Comparison of ENCODE assay signal across 26 cellular contexts in the genomic region with DNA sequence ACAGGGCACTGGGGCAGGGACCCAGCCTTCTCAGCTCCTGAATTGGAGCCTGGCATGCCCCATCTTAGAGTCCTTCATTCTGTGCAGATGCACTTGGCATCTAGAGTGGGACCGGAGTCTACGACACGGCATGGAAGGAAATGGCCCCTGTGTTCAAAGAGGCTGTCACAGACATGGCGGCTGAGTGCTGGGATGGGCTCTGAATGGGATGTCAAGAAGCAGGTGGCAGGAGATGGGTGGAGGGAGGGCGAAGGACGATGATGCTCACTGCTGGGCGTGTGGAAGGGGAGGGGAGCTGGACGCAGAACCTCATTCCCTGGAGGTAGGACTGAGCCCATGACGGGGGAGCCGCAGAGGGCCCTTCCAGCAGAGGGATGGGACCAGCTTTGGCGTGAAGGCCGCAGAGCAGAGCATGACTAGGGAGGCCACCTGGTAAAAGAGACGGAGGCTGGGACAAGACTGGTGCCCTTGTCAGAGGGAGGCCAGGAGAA. TPM values are rescaled to one million over a fixed set of nuclear protein-coding genes. Genes with fewer than 3 reads are reported as not detected.
A peak's percentile ranks its signal among the peaks of the same experiment; 100 is the strongest.
DNase-seq lines count a peak whose midpoint lies in the region; ATAC-seq, FAIRE-seq and TF ChIP-seq lines count a peak whose summit lies in the region.
"Had no signal": no experiment of that assay in that cellular context is flagged by ENCODE, and none has a peak within 500 bp of the region (broad histone marks: within the 10 kb centered on the region; RNA-seq: fewer than 3 reads in every experiment).

No MANE protein-coding gene starts in this region.

- POLR2A ChIA-PET in HepG2 (lab: Yijun Ruan, JAX), result interaction anchor here (0.5 kb wide), 1 partner anchor 511 kb away, joined by 3 read pairs; no protein-coding TSS in a partner anchor

- ATAC-seq in Right ventricle myocardium inferior, result no peak
- ATAC-seq in Right ventricle myocardium superior (ENCODE audit: poor library complexity), result no peak
- no peak for ATAC-seq in HepG2
- no peak for ATAC-seq in HG03460 (IDR thresholded peaks at IDR 0.05; ENCODE audit: unreplicated experiment)
- ATAC-seq in GM19351 (IDR thresholded peaks at IDR 0.05; ENCODE audit: unreplicated experiment), result no peak
- ATAC-seq: GM12878 had no signal

- 40% methylated on average over 13 of the region's 13 CpGs for WGBS in HepG2 (ENCODE audit: low lambda C conversion rate)
- 85 to 91% (median 86%) methylated on average over 13 of the region's 13 CpGs for WGBS in spleen, 5 donors

- H2AFZ ChIP-seq in HepG2 (ENCODE audit: low read length), result no peak overlapping the region
- H2AFZ ChIP-seq: PC-9 had no signal

- in situ Hi-C loops in HepG2 (cut with HindIII; ENCODE audit: extremely low pct_ligation_motif_present, low pct_unique_long_range_greater_than_20kb), result no loop called here

- no peaks in the 10 kb centered on the region for H4K20me1 ChIP-seq in HepG2 (ENCODE audit: insufficient read depth, low read length)
- H4K20me1 ChIP-seq: BLaER1 had no signal

- TF ChIP-seq CTCF in Peyer's patch (IDR thresholded peaks at IDR 0.05), result no peak
- TF ChIP-seq CTCF in HepG2 (CRISPR knock-in tag; IDR thresholded peaks at IDR 0.05), result no peak
- no peak for TF ChIP-seq CTCF in spleen (IDR thresholded peaks at IDR 0.05 in 8 of 11, conservative IDR thresholded peaks at IDR 0.05 in 3 of 11)

- H3K36me3 ChIP-seq in Peyer's patch, result no peaks in the 10 kb centered on the region
- no peaks in the 10 kb centered on the region for H3K36me3 ChIP-seq in HepG2 (replicated peaks in 1 of 2; ENCODE audit: control insufficient read depth in 1 of 2, insufficient read depth in 2 of 2, low read length in 2 of 2)
- H3K36me3 ChIP-seq in spleen, result no peaks in the 10 kb centered on the region
- H3K36me3 ChIP-seq: BLaER1 had no signal

- CTCF ChIA-PET in HepG2 (lab: Yijun Ruan, JAX; ENCODE audit: low intra/inter-chr PET ratio, low total read pairs), result interaction anchor here (1.8 kb wide), 1 partner anchor 537 kb away, joined by 7 read pairs; no protein-coding TSS in a partner anchor

- H3K4me1 ChIP-seq in Peyer's patch, result no peaks in the 10 kb centered on the region
- H3K4me1 ChIP-seq in HepG2 (ENCODE audit: insufficient read depth, low read length), result peaks cover 7% of the 10 kb centered on the region
- peaks cover 0 to 13% (median 2%) of the 10 kb centered on the region in 6 donors for H3K4me1 ChIP-seq in spleen

- TF ChIP-seq RAD21 in HepG2 (CRISPR knock-in tag; IDR thresholded peaks at IDR 0.05), result no peak

- H3K4me3 ChIP-seq in Peyer's patch (no peak overlapping the region), HepG2 (replicated peaks in 1 of 3; ENCODE audit: insufficient read depth in 1 of 3, low read depth in 2 of 3, low read length in 3 of 3) (no peak overlapping the region), spleen (no peak overlapping the region)
- H3K4me3 ChIP-seq: BLaER1, GM12878, PC-9, SK-N-MC had no signal

- no peak for TF ChIP-seq EP300 in HepG2 (IDR thresholded peaks at IDR 0.05; ENCODE audit: low read depth in 2 of 2, low read length in 2 of 2)
- TF ChIP-seq EP300 in HepG2 (CRISPR knock-in tag; IDR thresholded peaks at IDR 0.05; ENCODE audit: borderline replicate concordance), result no peak

- H3K9me3 ChIP-seq in Peyer's patch (no peaks in the 10 kb centered on the region), HepG2 (ENCODE audit: low read length) (no peaks in the 10 kb centered on the region), spleen (no peaks in the 10 kb centered on the region)
- H3K9me3 ChIP-seq: BLaER1 had no signal

- intact Hi-C loops in Right ventricle myocardium inferior (cut with DNase I) (loop anchor here (5.0 to 10.0 kb wide), 2 partner anchors 112 to 510 kb away; partner anchors contain the start of gene NPPC), Right ventricle myocardium superior (cut with DNase I) (loop anchor here (2.0 kb wide), 1 partner anchor 530 kb away; no protein-coding TSS in a partner anchor), HepG2 (cut with micrococcal nuclease; ENCODE audit: unreplicated experiment) (no loop called here), spleen (cut with DNase I; ENCODE audit: low total_unique reads) (loop anchor here (5.0 kb wide), 1 partner anchor 530 kb away; no protein-coding TSS in a partner anchor)

- no peak for FAIRE-seq in HepG2 (lab: Jason Lieb, UNC)
- FAIRE-seq: A204.1, G401.6, GM12878, GM19239, H54 had no signal

- no peak overlapping the region for H3K9ac ChIP-seq in HepG2 (ENCODE audit: insufficient read depth, low read depth, low read length)
- H3K9ac ChIP-seq: BLaER1, KMS-11 had no signal

- H3K27me3 ChIP-seq in Peyer's patch (no peaks in the 10 kb centered on the region), HepG2 (ENCODE audit: control insufficient read depth in 1 of 2, insufficient read depth in 2 of 2, low read length in 2 of 2) (peaks cover 25 to 51% of the 10 kb centered on the region in 2 experiments), spleen (replicated peaks in 1 of 7) (peaks cover 0 to 19% (median 0%) of the 10 kb centered on the region in 7 donors)
- H3K27me3 ChIP-seq: BLaER1 had no signal

- H3K27ac ChIP-seq in Peyer's patch (no peak overlapping the region), HepG2 (ENCODE audit: extremely low read length, insufficient read depth, low read length) (no peak overlapping the region), spleen (no peak overlapping the region)
- H3K27ac ChIP-seq: BLaER1, KMS-11, RWPE1, SK-N-MC had no signal

- no TSS peak for BruUV-seq in HepG2 (replicated peaks; lab: Mats Ljungman, UMichigan)

- H3K4me2 ChIP-seq in HepG2 (ENCODE audit: low read depth, low read length), result no peak overlapping the region
- H3K4me2 ChIP-seq: BLaER1, KMS-11, PC-9 had no signal

- TF ChIP-seq POLR2A in Peyer's patch (IDR thresholded peaks at IDR 0.05), result no peak
- TF ChIP-seq POLR2A in HepG2 (IDR thresholded peaks at IDR 0.05; ENCODE audit: insufficient read depth in 1 of 2, low read depth in 2 of 2, low read length in 2 of 2), result no peak
- TF ChIP-seq POLR2A in spleen (IDR thresholded peaks at IDR 0.05), result no peak

- no peaks in the 10 kb centered on the region for H3K79me2 ChIP-seq in HepG2 (ENCODE audit: insufficient read depth, low read length)

- DNase-seq in Right ventricle myocardium inferior (ENCODE audit: missing footprints) (peak; percentile 53), Right ventricle myocardium superior (no peak), Peyer's patch (peak in 2 of 3 donors; percentile 35 to 41), HepG2 (ENCODE audit: low spot score) (no peak), spleen (peak; percentile 49), HuH-7.5 (ENCODE audit: low spot score) (no peak)
- DNase-seq: CD4-positive, alpha-beta T cell; MM.1S; NCI-H2029; NCI-H446; NCI-H526 treated with DMSO at 0.1 percent for 48 hours; PC-9; SIG-M5 had no signal

RNA-seq across cellular contexts. Expression of gene ALPI, which starts 18.8 kb away (rescaled TPM):
- not detected for total RNA-seq in Right ventricle myocardium inferior
- not detected for total RNA-seq in Right ventricle myocardium superior
- total RNA-seq in Peyer's patch, result 100 to 1,000 TPM in 3 of 4 donors, 10 to 100 TPM in 1; 22.3 to 473 (median 350) TPM
- total RNA-seq in HepG2 (2016; rRNA removed; fragmentation: Illumina TruSeq; extraction: Trizol), result not detected in 2 replicates
- total RNA-seq in HepG2 (2016; cell fraction: cytosol; rRNA removed; fragmentation: Illumina TruSeq; extraction: Trizol; ENCODE audit: low read depth), result not detected in 2 replicates
- not detected in 2 replicates for total RNA-seq in HepG2 (2016; cell fraction: insoluble cytoplasmic fraction; rRNA removed; fragmentation: Illumina TruSeq; extraction: Trizol)
- total RNA-seq in HepG2 (2016; cell fraction: membrane; rRNA removed; fragmentation: Illumina TruSeq; extraction: Trizol), result not detected in 2 replicates
- total RNA-seq in HepG2 (2016; cell fraction: nucleus; rRNA removed; fragmentation: Illumina TruSeq; extraction: Trizol), result not detected in 2 replicates
- 0.03 TPM in 1 of 2 replicates, not detected in the other for polyA plus RNA-seq in HepG2 (2011; rRNA removed)
- 0.03 and 0.05 TPM in 2 replicates for polyA plus RNA-seq in HepG2 (2011; cell fraction: cytosol; rRNA removed)
- polyA plus RNA-seq in HepG2 (2011; cell fraction: nucleus; rRNA removed), result 0.07 TPM in 1 of 2 replicates, not detected in the other
- polyA plus RNA-seq in HepG2 (2012), result not detected in 2 replicates
- polyA plus RNA-seq in HepG2 (2016; cell fraction: cytosol; fragmentation: Illumina TruSeq; extraction: Trizol; ENCODE audit: low read depth), result not detected in 2 replicates
- not detected in 2 replicates for polyA plus RNA-seq in HepG2 (2016; cell fraction: insoluble cytoplasmic fraction; fragmentation: Illumina TruSeq; extraction: Trizol; ENCODE audit: low read depth)
- polyA plus RNA-seq in HepG2 (2016; cell fraction: membrane; fragmentation: Illumina TruSeq; extraction: Trizol; ENCODE audit: low read depth), result not detected in 2 replicates
- not detected in 2 replicates for polyA plus RNA-seq in HepG2 (2016; cell fraction: nucleus; fragmentation: Illumina TruSeq; extraction: Trizol; ENCODE audit: insufficient read depth, low read depth)
- polyA minus RNA-seq in HepG2 (2011; rRNA and poly(A)+ RNA removed; ENCODE audit: low replicate concordance), result 0.42 TPM in 1 of 2 replicates, not detected in the other
- not detected in 2 replicates for polyA minus RNA-seq in HepG2 (2011; cell fraction: cytosol; rRNA and poly(A)+ RNA removed)
- not detected in 2 replicates for polyA minus RNA-seq in HepG2 (2011; cell fraction: nucleus; rRNA and poly(A)+ RNA removed)
- not detected for total RNA-seq in spleen
- polyA plus RNA-seq in spleen, result not detected
- total RNA-seq: CD4-positive, alpha-beta T cell; GM12878; PC-9 had no signal
- polyA plus RNA-seq: AG04450, GM12878, IgD-negative memory B cell had no signal

RNA-seq across cellular contexts. Expression of gene ALPG, which starts 30.5 kb away (rescaled TPM):
- total RNA-seq in Right ventricle myocardium inferior (not detected), Right ventricle myocardium superior (not detected), Peyer's patch (not detected), HepG2 (2016; rRNA removed; fragmentation: Illumina TruSeq; extraction: Trizol) (not detected in 2 replicates), spleen (not detected)
- total RNA-seq in HepG2 (2016; cell fraction: cytosol; rRNA removed; fragmentation: Illumina TruSeq; extraction: Trizol; ENCODE audit: low read depth), result not detected in 2 replicates
- not detected in 2 replicates for total RNA-seq in HepG2 (2016; cell fraction: insoluble cytoplasmic fraction; rRNA removed; fragmentation: Illumina TruSeq; extraction: Trizol)
- total RNA-seq in HepG2 (2016; cell fraction: membrane; rRNA removed; fragmentation: Illumina TruSeq; extraction: Trizol), result not detected in 2 replicates
- total RNA-seq in HepG2 (2016; cell fraction: nucleus; rRNA removed; fragmentation: Illumina TruSeq; extraction: Trizol), result not detected in 2 replicates
- polyA plus RNA-seq in HepG2 (2011; rRNA removed) (not detected in 2 replicates), spleen (not detected)
- not detected in 2 replicates for polyA plus RNA-seq in HepG2 (2011; cell fraction: cytosol; rRNA removed)
- not detected in 2 replicates for polyA plus RNA-seq in HepG2 (2011; cell fraction: nucleus; rRNA removed)
- polyA plus RNA-seq in HepG2 (2012), result not detected in 2 replicates
- polyA plus RNA-seq in HepG2 (2016; cell fraction: cytosol; fragmentation: Illumina TruSeq; extraction: Trizol; ENCODE audit: low read depth), result not detected in 2 replicates
- polyA plus RNA-seq in HepG2 (2016; cell fraction: insoluble cytoplasmic fraction; fragmentation: Illumina TruSeq; extraction: Trizol; ENCODE audit: low read depth), result not detected in 2 replicates
- polyA plus RNA-seq in HepG2 (2016; cell fraction: membrane; fragmentation: Illumina TruSeq; extraction: Trizol; ENCODE audit: low read depth), result not detected in 2 replicates
- polyA plus RNA-seq in HepG2 (2016; cell fraction: nucleus; fragmentation: Illumina TruSeq; extraction: Trizol; ENCODE audit: insufficient read depth, low read depth), result not detected in 2 replicates
- polyA minus RNA-seq in HepG2 (2011; rRNA and poly(A)+ RNA removed; ENCODE audit: low replicate concordance), result 0.12 TPM in 1 of 2 replicates, not detected in the other
- not detected in 2 replicates for polyA minus RNA-seq in HepG2 (2011; cell fraction: cytosol; rRNA and poly(A)+ RNA removed)
- not detected in 2 replicates for polyA minus RNA-seq in HepG2 (2011; cell fraction: nucleus; rRNA and poly(A)+ RNA removed)
- total RNA-seq: CD4-positive, alpha-beta T cell; GM12878 had no signal
- polyA plus RNA-seq: AG04450, GM12878, IgD-negative memory B cell had no signal

RNA-seq across cellular contexts. Expression of gene ECEL1, which starts 50.5 kb away (rescaled TPM):
- total RNA-seq in Right ventricle myocardium inferior (not detected), Right ventricle myocardium superior (not detected), Peyer's patch (not detected), HepG2 (2016; rRNA removed; fragmentation: Illumina TruSeq; extraction: Trizol) (not detected in 2 replicates), spleen (10 to 100 TPM in 2 of 7 donors, under 1 TPM in 3, not detected in 2; 0.17 to 23.1 (median 0.34) TPM)
- not detected in 2 replicates for total RNA-seq in HepG2 (2016; cell fraction: cytosol; rRNA removed; fragmentation: Illumina TruSeq; extraction: Trizol; ENCODE audit: low read depth)
- total RNA-seq in HepG2 (2016; cell fraction: insoluble cytoplasmic fraction; rRNA removed; fragmentation: Illumina TruSeq; extraction: Trizol), result not detected in 2 replicates
- total RNA-seq in HepG2 (2016; cell fraction: membrane; rRNA removed; fragmentation: Illumina TruSeq; extraction: Trizol), result not detected in 2 replicates
- not detected in 2 replicates for total RNA-seq in HepG2 (2016; cell fraction: nucleus; rRNA removed; fragmentation: Illumina TruSeq; extraction: Trizol)
- polyA plus RNA-seq in HepG2 (2011; rRNA removed) (not detected in 2 replicates), spleen (1 to 10 TPM in 1 of 3 donors, under 1 TPM in 2; 0.10 to 1.6 (median 0.30) TPM)
- 0.06 TPM in 1 of 2 replicates, not detected in the other for polyA plus RNA-seq in HepG2 (2011; cell fraction: cytosol; rRNA removed)
- 0.05 TPM in 1 of 2 replicates, not detected in the other for polyA plus RNA-seq in HepG2 (2011; cell fraction: nucleus; rRNA removed)
- not detected in 2 replicates for polyA plus RNA-seq in HepG2 (2012)
- polyA plus RNA-seq in HepG2 (2016; cell fraction: cytosol; fragmentation: Illumina TruSeq; extraction: Trizol; ENCODE audit: low read depth), result not detected in 2 replicates
- polyA plus RNA-seq in HepG2 (2016; cell fraction: insoluble cytoplasmic fraction; fragmentation: Illumina TruSeq; extraction: Trizol; ENCODE audit: low read depth), result not detected in 2 replicates
- not detected in 2 replicates for polyA plus RNA-seq in HepG2 (2016; cell fraction: membrane; fragmentation: Illumina TruSeq; extraction: Trizol; ENCODE audit: low read depth)
- polyA plus RNA-seq in HepG2 (2016; cell fraction: nucleus; fragmentation: Illumina TruSeq; extraction: Trizol; ENCODE audit: insufficient read depth, low read depth), result not detected in 2 replicates
- not detected in 2 replicates for polyA minus RNA-seq in HepG2 (2011; rRNA and poly(A)+ RNA removed; ENCODE audit: low replicate concordance)
- polyA minus RNA-seq in HepG2 (2011; cell fraction: cytosol; rRNA and poly(A)+ RNA removed), result not detected in 2 replicates
- polyA minus RNA-seq in HepG2 (2011; cell fraction: nucleus; rRNA and poly(A)+ RNA removed), result not detected in 2 replicates
- total RNA-seq: CD4-positive, alpha-beta T cell; GM12878; PC-9 had no signal
- polyA plus RNA-seq: AG04450, GM12878, IgD-negative memory B cell had no signal

RNA-seq across cellular contexts. Expression of gene ALPP, which starts 58.6 kb away (rescaled TPM):
- not detected for total RNA-seq in Right ventricle myocardium inferior
- total RNA-seq in Right ventricle myocardium superior, result not detected
- not detected for total RNA-seq in Peyer's patch
- not detected in 2 replicates for total RNA-seq in HepG2 (2016; rRNA removed; fragmentation: Illumina TruSeq; extraction: Trizol)
- total RNA-seq in HepG2 (2016; cell fraction: cytosol; rRNA removed; fragmentation: Illumina TruSeq; extraction: Trizol; ENCODE audit: low read depth), result not detected in 2 replicates
- total RNA-seq in HepG2 (2016; cell fraction: insoluble cytoplasmic fraction; rRNA removed; fragmentation: Illumina TruSeq; extraction: Trizol), result not detected in 2 replicates
- total RNA-seq in HepG2 (2016; cell fraction: membrane; rRNA removed; fragmentation: Illumina TruSeq; extraction: Trizol), result not detected in 2 replicates
- total RNA-seq in HepG2 (2016; cell fraction: nucleus; rRNA removed; fragmentation: Illumina TruSeq; extraction: Trizol), result not detected in 2 replicates
- not detected in 2 replicates for polyA plus RNA-seq in HepG2 (2011; rRNA removed)
- not detected in 2 replicates for polyA plus RNA-seq in HepG2 (2011; cell fraction: cytosol; rRNA removed)
- polyA plus RNA-seq in HepG2 (2011; cell fraction: nucleus; rRNA removed), result not detected in 2 replicates
- not detected in 2 replicates for polyA plus RNA-seq in HepG2 (2012)
- polyA plus RNA-seq in HepG2 (2016; cell fraction: cytosol; fragmentation: Illumina TruSeq; extraction: Trizol; ENCODE audit: low read depth), result not detected in 2 replicates
- polyA plus RNA-seq in HepG2 (2016; cell fraction: insoluble cytoplasmic fraction; fragmentation: Illumina TruSeq; extraction: Trizol; ENCODE audit: low read depth), result not detected in 2 replicates
- not detected in 2 replicates for polyA plus RNA-seq in HepG2 (2016; cell fraction: membrane; fragmentation: Illumina TruSeq; extraction: Trizol; ENCODE audit: low read depth)
- polyA plus RNA-seq in HepG2 (2016; cell fraction: nucleus; fragmentation: Illumina TruSeq; extraction: Trizol; ENCODE audit: insufficient read depth, low read depth), result not detected in 2 replicates
- 1.1 TPM in 1 of 2 replicates, not detected in the other for polyA minus RNA-seq in HepG2 (2011; rRNA and poly(A)+ RNA removed; ENCODE audit: low replicate concordance)
- polyA minus RNA-seq in HepG2 (2011; cell fraction: cytosol; rRNA and poly(A)+ RNA removed), result not detected in 2 replicates
- polyA minus RNA-seq in HepG2 (2011; cell fraction: nucleus; rRNA and poly(A)+ RNA removed), result not detected in 2 replicates
- not detected for total RNA-seq in spleen
- not detected for polyA plus RNA-seq in spleen
- total RNA-seq: CD4-positive, alpha-beta T cell; GM12878 had no signal
- polyA plus RNA-seq: AG04450, IgD-negative memory B cell had no signal

Comparison
In these comparisons a context has a peak if more than half of its experiments do, and no peak if none do; other contexts are left out.
1. DNase-seq: peak in Right ventricle myocardium inferior (single experiment), Peyer's patch (2 of 3) and spleen (single experiment); none in Right ventricle myocardium superior (single experiment), HepG2 (single experiment) and HuH-7.5 (single experiment).
2. RNA of gene ALPI, which starts 18.8 kb away (total RNA-seq): 22.3 to 473 TPM in Peyer's patch; not detected in Right ventricle myocardium inferior (single experiment), not detected in Right ventricle myocardium superior (single experiment), not detected in HepG2 and not detected in spleen; every median in the first group is over 10 times any median in the second.